12 cellular contexts compared by ENCODE assay signal in genomic region chr19:49749055-49749716, GRCh38. TPM values are rescaled to one million over a fixed set of nuclear protein-coding genes. Genes with fewer than 3 reads are reported as not detected.
DNase-seq lines count a peak whose midpoint lies in the region; ATAC-seq, FAIRE-seq and TF ChIP-seq lines count a peak whose summit lies in the region.
"Had no signal": no experiment of that assay in that cellular context is flagged by ENCODE, and none has a peak within 500 bp of the region (broad histone marks: within the 10 kb centered on the region; RNA-seq: fewer than 3 reads in every experiment).

No MANE protein-coding gene starts in this region.

- H3K79me2 ChIP-seq in HepG2 (ENCODE audit: insufficient read depth, low read length), result no peaks in the 10 kb centered on the region

- no peak overlapping the region for H3K4me2 ChIP-seq in HepG2 (ENCODE audit: low read depth, low read length)

- TF ChIP-seq RAD21 in Ishikawa (IDR thresholded peaks at IDR 0.05; ENCODE audit: low read depth), result no peak
- TF ChIP-seq RAD21 in HepG2 (CRISPR knock-in tag; IDR thresholded peaks at IDR 0.05), result no peak

- H3K36me3 ChIP-seq in HepG2 (replicated peaks in 1 of 2; ENCODE audit: control insufficient read depth in 1 of 2, insufficient read depth in 2 of 2, low read length in 2 of 2), result no peaks in the 10 kb centered on the region

- H4K20me1 ChIP-seq in HepG2 (ENCODE audit: insufficient read depth, low read length), result no peaks in the 10 kb centered on the region

- in situ Hi-C loops in HepG2 (cut with HindIII; ENCODE audit: extremely low pct_ligation_motif_present, low pct_unique_long_range_greater_than_20kb), result no loop called here

- no peaks in the 10 kb centered on the region; a peak in 1 of 5 replicates for H3K27me3 ChIP-seq in HepG2 (ENCODE audit: control insufficient read depth in 1 of 2, insufficient read depth in 2 of 2, low read length in 2 of 2)

- H3K4me3 ChIP-seq in HepG2 (replicated peaks in 1 of 3; ENCODE audit: insufficient read depth in 1 of 3, low read depth in 2 of 3, low read length in 3 of 3) (no peak overlapping the region), lower leg skin (ENCODE audit: low read depth, poor library complexity, severe bottlenecking) (no peak overlapping the region)

- POLR2A ChIA-PET in HepG2 (lab: Yijun Ruan, JAX), result no interaction called here

- CTCF ChIA-PET in HepG2 (lab: Yijun Ruan, JAX; ENCODE audit: low intra/inter-chr PET ratio, low total read pairs), result no interaction called here

- H3K4me1 ChIP-seq in HepG2 (ENCODE audit: insufficient read depth, low read length), result no peaks in the 10 kb centered on the region

- no peak overlapping the region for H3K9ac ChIP-seq in HepG2 (ENCODE audit: insufficient read depth, low read depth, low read length)

- no peak for TF ChIP-seq EP300 in Ishikawa (IDR thresholded peaks at IDR 0.05; ENCODE audit: borderline replicate concordance)
- no peak for TF ChIP-seq EP300 in HepG2 (IDR thresholded peaks at IDR 0.05; ENCODE audit: low read depth in 2 of 2, low read length in 2 of 2)
- TF ChIP-seq EP300 in HepG2 (CRISPR knock-in tag; IDR thresholded peaks at IDR 0.05; ENCODE audit: borderline replicate concordance), result no peak

- DNase-seq in ELF-1 (ENCODE audit: low read depth, low spot score) (peak; percentile 19), cerebellar cortex (ENCODE audit: low spot score) (peak; percentile 45), HepG2 (ENCODE audit: low spot score) (no peak), mesenteric fat pad (ENCODE audit: low spot score) (no peak), SKM-1 treated with dmso at 0.1 percent for 144 hours (lab: John Stamatoyannopoulos, UW; ENCODE audit: unreplicated experiment) (no peak), lower leg skin (ENCODE audit: low spot score in 2 of 2) (no peak)
- DNase-seq: naive thymus-derived CD8-positive, alpha-beta T cell; NCI-H2081 had no signal

- peaks cover 8% of the 10 kb centered on the region; the same call in 1 of the 2 replicates for H3K9me3 ChIP-seq in HepG2 (ENCODE audit: low read length)

- intact Hi-C loops in HepG2 (cut with micrococcal nuclease; ENCODE audit: unreplicated experiment) (no loop called here), lower leg skin (cut with DNase I; ENCODE audit: low total_unique reads) (no loop called here)

- H2AFZ ChIP-seq in HepG2 (ENCODE audit: low read length), result no peak overlapping the region

- no peak overlapping the region for H3K27ac ChIP-seq in HepG2 (ENCODE audit: extremely low read length, insufficient read depth, low read length)

- FAIRE-seq in HepG2 (lab: Jason Lieb, UNC), result no peak

- ATAC-seq in HepG2 (no peak; the same call in 2 of the 3 replicates), GM21576 (IDR thresholded peaks at IDR 0.05; ENCODE audit: unreplicated experiment) (no peak)
- ATAC-seq: naive thymus-derived CD8-positive, alpha-beta T cell had no signal

- TF ChIP-seq POLR2A in HepG2 (IDR thresholded peaks at IDR 0.05; ENCODE audit: insufficient read depth in 1 of 2, low read depth in 2 of 2, low read length in 2 of 2), result no peak
- TF ChIP-seq POLR2A in lower leg skin (IDR thresholded peaks at IDR 0.05), result no peak

- 60% methylated on average over 6 of the region's 6 CpGs for WGBS in HepG2 (ENCODE audit: low lambda C conversion rate)
- 72 to 85% methylated on average over 6 of the region's 6 CpGs for WGBS in lower leg skin, 2 donors

- TF ChIP-seq CTCF in HepG2 (CRISPR knock-in tag; IDR thresholded peaks at IDR 0.05) (no peak), lower leg skin (IDR thresholded peaks at IDR 0.05) (no peak)

- no TSS peak for BruUV-seq in HepG2 (replicated peaks; lab: Mats Ljungman, UMichigan)

RNA-seq across cellular contexts. Expression of gene TSKS, which starts 13.9 kb away (rescaled TPM):
- total RNA-seq in HepG2 (2016; rRNA removed; fragmentation: Illumina TruSeq; extraction: Trizol) (not detected in 2 replicates), mesenteric fat pad (1.0 TPM), lower leg skin (1 to 10 TPM in 1 of 4 donors, under 1 TPM in 1, not detected in 2; 0.49 to 4.0 TPM)
- total RNA-seq in HepG2 (2016; cell fraction: cytosol; rRNA removed; fragmentation: Illumina TruSeq; extraction: Trizol; ENCODE audit: low read depth), result not detected in 2 replicates
- total RNA-seq in HepG2 (2016; cell fraction: insoluble cytoplasmic fraction; rRNA removed; fragmentation: Illumina TruSeq; extraction: Trizol), result not detected in 2 replicates
- not detected in 2 replicates for total RNA-seq in HepG2 (2016; cell fraction: membrane; rRNA removed; fragmentation: Illumina TruSeq; extraction: Trizol)
- not detected in 2 replicates for total RNA-seq in HepG2 (2016; cell fraction: nucleus; rRNA removed; fragmentation: Illumina TruSeq; extraction: Trizol)
- 0.03 and 0.21 TPM in 2 replicates for polyA plus RNA-seq in HepG2 (2011; rRNA removed)
- polyA plus RNA-seq in HepG2 (2011; cell fraction: cytosol; rRNA removed), result 0.04 and 0.09 TPM in 2 replicates
- 0.40 and 0.47 TPM in 2 replicates for polyA plus RNA-seq in HepG2 (2011; cell fraction: nucleus; rRNA removed)
- polyA plus RNA-seq in HepG2 (2012), result 0.16 TPM in 1 of 2 replicates, not detected in the other
- not detected in 2 replicates for polyA plus RNA-seq in HepG2 (2016; cell fraction: cytosol; fragmentation: Illumina TruSeq; extraction: Trizol; ENCODE audit: low read depth)
- polyA plus RNA-seq in HepG2 (2016; cell fraction: insoluble cytoplasmic fraction; fragmentation: Illumina TruSeq; extraction: Trizol; ENCODE audit: low read depth), result not detected in 2 replicates
- polyA plus RNA-seq in HepG2 (2016; cell fraction: membrane; fragmentation: Illumina TruSeq; extraction: Trizol; ENCODE audit: low read depth), result not detected in 2 replicates
- polyA plus RNA-seq in HepG2 (2016; cell fraction: nucleus; fragmentation: Illumina TruSeq; extraction: Trizol; ENCODE audit: insufficient read depth, low read depth), result not detected in 2 replicates
- polyA minus RNA-seq in HepG2 (2011; rRNA and poly(A)+ RNA removed; ENCODE audit: low replicate concordance), result 0.12 TPM in 1 of 2 replicates, not detected in the other
- not detected in 2 replicates for polyA minus RNA-seq in HepG2 (2011; cell fraction: cytosol; rRNA and poly(A)+ RNA removed)
- not detected in 2 replicates for polyA minus RNA-seq in HepG2 (2011; cell fraction: nucleus; rRNA and poly(A)+ RNA removed)
- total RNA-seq: temporal lobe had no signal

RNA-seq across cellular contexts. Expression of gene AP2A1, which starts 17.6 kb away (rescaled TPM):
- total RNA-seq in HepG2 (2016; rRNA removed; fragmentation: Illumina TruSeq; extraction: Trizol) (21.8 and 22.7 TPM in 2 replicates), mesenteric fat pad (96.4 TPM), lower leg skin (100 to 1,000 TPM; 112 to 123 (median 116) TPM)
- total RNA-seq in HepG2 (2016; cell fraction: cytosol; rRNA removed; fragmentation: Illumina TruSeq; extraction: Trizol; ENCODE audit: low read depth), result 9.5 and 10.1 TPM in 2 replicates
- total RNA-seq in HepG2 (2016; cell fraction: insoluble cytoplasmic fraction; rRNA removed; fragmentation: Illumina TruSeq; extraction: Trizol), result 19.1 and 23.8 TPM in 2 replicates
- total RNA-seq in HepG2 (2016; cell fraction: membrane; rRNA removed; fragmentation: Illumina TruSeq; extraction: Trizol), result 19.2 and 20.5 TPM in 2 replicates
- 16.2 and 20.1 TPM in 2 replicates for total RNA-seq in HepG2 (2016; cell fraction: nucleus; rRNA removed; fragmentation: Illumina TruSeq; extraction: Trizol)
- polyA plus RNA-seq in HepG2 (2011; rRNA removed), result 39.7 and 49.9 TPM in 2 replicates
- polyA plus RNA-seq in HepG2 (2011; cell fraction: cytosol; rRNA removed), result 30.4 and 48.4 TPM in 2 replicates
- polyA plus RNA-seq in HepG2 (2011; cell fraction: nucleus; rRNA removed), result 84.4 and 99.0 TPM in 2 replicates
- polyA plus RNA-seq in HepG2 (2012), result 35.2 and 42.3 TPM in 2 replicates
- polyA plus RNA-seq in HepG2 (2016; cell fraction: cytosol; fragmentation: Illumina TruSeq; extraction: Trizol; ENCODE audit: low read depth), result 6.6 and 7.7 TPM in 2 replicates
- 24.6 and 33.0 TPM in 2 replicates for polyA plus RNA-seq in HepG2 (2016; cell fraction: insoluble cytoplasmic fraction; fragmentation: Illumina TruSeq; extraction: Trizol; ENCODE audit: low read depth)
- polyA plus RNA-seq in HepG2 (2016; cell fraction: membrane; fragmentation: Illumina TruSeq; extraction: Trizol; ENCODE audit: low read depth), result 13.4 and 16.8 TPM in 2 replicates
- 38.5 and 39.3 TPM in 2 replicates for polyA plus RNA-seq in HepG2 (2016; cell fraction: nucleus; fragmentation: Illumina TruSeq; extraction: Trizol; ENCODE audit: insufficient read depth, low read depth)
- polyA minus RNA-seq in HepG2 (2011; rRNA and poly(A)+ RNA removed; ENCODE audit: low replicate concordance), result 97.4 and 189 TPM in 2 replicates
- 53.7 and 56.5 TPM in 2 replicates for polyA minus RNA-seq in HepG2 (2011; cell fraction: cytosol; rRNA and poly(A)+ RNA removed)
- polyA minus RNA-seq in HepG2 (2011; cell fraction: nucleus; rRNA and poly(A)+ RNA removed), result 24.7 and 29.2 TPM in 2 replicates

RNA-seq across cellular contexts. Expression of gene CPT1C, which starts 58.3 kb away (rescaled TPM):
- total RNA-seq in HepG2 (2016; rRNA removed; fragmentation: Illumina TruSeq; extraction: Trizol), result not detected in 2 replicates
- not detected in 2 replicates for total RNA-seq in HepG2 (2016; cell fraction: cytosol; rRNA removed; fragmentation: Illumina TruSeq; extraction: Trizol; ENCODE audit: low read depth)
- total RNA-seq in HepG2 (2016; cell fraction: insoluble cytoplasmic fraction; rRNA removed; fragmentation: Illumina TruSeq; extraction: Trizol), result not detected in 2 replicates
- not detected in 2 replicates for total RNA-seq in HepG2 (2016; cell fraction: membrane; rRNA removed; fragmentation: Illumina TruSeq; extraction: Trizol)
- total RNA-seq in HepG2 (2016; cell fraction: nucleus; rRNA removed; fragmentation: Illumina TruSeq; extraction: Trizol), result not detected in 2 replicates
- polyA plus RNA-seq in HepG2 (2011; rRNA removed), result 0.07 and 0.18 TPM in 2 replicates
- polyA plus RNA-seq in HepG2 (2011; cell fraction: cytosol; rRNA removed), result 0.23 and 0.29 TPM in 2 replicates
- 0.37 and 0.47 TPM in 2 replicates for polyA plus RNA-seq in HepG2 (2011; cell fraction: nucleus; rRNA removed)
- polyA plus RNA-seq in HepG2 (2012), result 0.15 and 0.39 TPM in 2 replicates
- polyA plus RNA-seq in HepG2 (2016; cell fraction: cytosol; fragmentation: Illumina TruSeq; extraction: Trizol; ENCODE audit: low read depth), result 0.17 TPM in 1 of 2 replicates, not detected in the other
- polyA plus RNA-seq in HepG2 (2016; cell fraction: insoluble cytoplasmic fraction; fragmentation: Illumina TruSeq; extraction: Trizol; ENCODE audit: low read depth), result not detected in 2 replicates
- not detected in 2 replicates for polyA plus RNA-seq in HepG2 (2016; cell fraction: membrane; fragmentation: Illumina TruSeq; extraction: Trizol; ENCODE audit: low read depth)
- polyA plus RNA-seq in HepG2 (2016; cell fraction: nucleus; fragmentation: Illumina TruSeq; extraction: Trizol; ENCODE audit: insufficient read depth, low read depth), result not detected in 2 replicates
- polyA minus RNA-seq in HepG2 (2011; rRNA and poly(A)+ RNA removed; ENCODE audit: low replicate concordance), result 2.0 TPM in 1 of 2 replicates, not detected in the other
- polyA minus RNA-seq in HepG2 (2011; cell fraction: cytosol; rRNA and poly(A)+ RNA removed), result not detected in 2 replicates
- not detected in 2 replicates for polyA minus RNA-seq in HepG2 (2011; cell fraction: nucleus; rRNA and poly(A)+ RNA removed)
- 7.2 TPM for total RNA-seq in mesenteric fat pad
- 1 to 10 TPM in 3 of 4 donors, under 1 TPM in 1; 0.97 to 3.3 (median 1.8) TPM for total RNA-seq in lower leg skin
- polyA plus RNA-seq: CD14-positive monocyte had no signal

RNA-seq across cellular contexts. Expression of gene ADM5, which starts 59.8 kb away (rescaled TPM):
- total RNA-seq in HepG2 (2016; rRNA removed; fragmentation: Illumina TruSeq; extraction: Trizol) (1.1 and 2.7 TPM in 2 replicates), mesenteric fat pad (1.3 TPM), lower leg skin (1 to 10 TPM in 3 of 4 donors, under 1 TPM in 1; 0.49 to 3.7 (median 3.5) TPM)
- total RNA-seq in HepG2 (2016; cell fraction: cytosol; rRNA removed; fragmentation: Illumina TruSeq; extraction: Trizol; ENCODE audit: low read depth), result 0.40 and 0.71 TPM in 2 replicates
- total RNA-seq in HepG2 (2016; cell fraction: insoluble cytoplasmic fraction; rRNA removed; fragmentation: Illumina TruSeq; extraction: Trizol), result 0.88 and 3.2 TPM in 2 replicates
- 0.40 and 0.41 TPM in 2 replicates for total RNA-seq in HepG2 (2016; cell fraction: membrane; rRNA removed; fragmentation: Illumina TruSeq; extraction: Trizol)
- 2.7 and 4.3 TPM in 2 replicates for total RNA-seq in HepG2 (2016; cell fraction: nucleus; rRNA removed; fragmentation: Illumina TruSeq; extraction: Trizol)
- polyA plus RNA-seq in HepG2 (2011; rRNA removed), result 4.1 and 4.7 TPM in 2 replicates
- 0.71 and 1.3 TPM in 2 replicates for polyA plus RNA-seq in HepG2 (2011; cell fraction: cytosol; rRNA removed)
- 60.3 and 95.3 TPM in 2 replicates for polyA plus RNA-seq in HepG2 (2011; cell fraction: nucleus; rRNA removed)
- polyA plus RNA-seq in HepG2 (2012), result 1.6 and 2.8 TPM in 2 replicates
- polyA plus RNA-seq in HepG2 (2016; cell fraction: cytosol; fragmentation: Illumina TruSeq; extraction: Trizol; ENCODE audit: low read depth), result 0.72 and 0.75 TPM in 2 replicates
- polyA plus RNA-seq in HepG2 (2016; cell fraction: insoluble cytoplasmic fraction; fragmentation: Illumina TruSeq; extraction: Trizol; ENCODE audit: low read depth), result 0.62 and 0.95 TPM in 2 replicates
- 0.78 and 1.1 TPM in 2 replicates for polyA plus RNA-seq in HepG2 (2016; cell fraction: membrane; fragmentation: Illumina TruSeq; extraction: Trizol; ENCODE audit: low read depth)
- 13.9 and 14.8 TPM in 2 replicates for polyA plus RNA-seq in HepG2 (2016; cell fraction: nucleus; fragmentation: Illumina TruSeq; extraction: Trizol; ENCODE audit: insufficient read depth, low read depth)
- 3.2 and 4.3 TPM in 2 replicates for polyA minus RNA-seq in HepG2 (2011; rRNA and poly(A)+ RNA removed; ENCODE audit: low replicate concordance)
- polyA minus RNA-seq in HepG2 (2011; cell fraction: cytosol; rRNA and poly(A)+ RNA removed), result not detected in 2 replicates
- polyA minus RNA-seq in HepG2 (2011; cell fraction: nucleus; rRNA and poly(A)+ RNA removed), result 6.6 and 10.9 TPM in 2 replicates
- polyA plus RNA-seq: CD14-positive monocyte had no signal

Comparison
In these comparisons a context has a peak if more than half of its experiments do, and no peak if none do; other contexts are left out.
1. DNase-seq: peak in ELF-1 (single experiment) and cerebellar cortex (single experiment); none in HepG2 (single experiment), mesenteric fat pad (single experiment), SKM-1 treated with dmso at 0.1 percent for 144 hours (single experiment) and lower leg skin (0 of 2).